In the genomic region with DNA sequence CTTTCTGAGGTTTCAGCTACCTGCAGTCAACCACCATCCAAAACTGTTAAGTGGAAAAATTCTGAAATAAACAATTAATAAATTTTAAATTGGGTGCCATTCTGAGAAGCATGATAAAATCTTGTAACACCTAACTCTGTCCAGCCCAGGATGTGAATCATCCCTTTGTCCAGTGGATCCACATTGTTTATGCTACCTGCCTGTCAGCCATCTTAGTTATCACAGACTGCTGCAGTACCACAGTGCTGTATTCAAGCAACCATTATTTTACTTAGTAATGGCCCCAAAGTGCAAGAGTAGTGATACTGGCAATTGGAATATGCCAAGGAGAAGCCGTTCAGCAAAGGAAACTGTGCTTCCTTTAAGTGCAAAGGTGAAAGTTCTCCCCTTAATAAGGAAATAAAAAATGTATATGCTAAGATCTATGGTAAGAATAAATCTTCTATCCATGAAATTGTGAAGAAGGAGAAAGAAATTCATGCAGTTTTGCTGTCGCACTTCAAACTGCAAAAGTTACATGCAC, we compare ENCODE assay signal across 12 cellular contexts.
"Had no signal": no experiment of that assay in that cellular context is flagged by ENCODE, and none has a peak within 500 bp of the region (broad histone marks: within the 10 kb centered on the region; RNA-seq: fewer than 3 reads in every experiment).

No MANE protein-coding gene starts in this region.

- DNase-seq: activated CD4-positive, alpha-beta T cell treated with anti-CD3 and anti-CD28 coated beads for 36 hours; activated naive CD8-positive, alpha-beta T cell treated with anti-CD3 and anti-CD28 coated beads for 36 hours; activated T-cell treated with anti-CD3 and anti-CD28 coated beads for 4 hours; aorta; kidney; pancreas; stimulated activated CD4-positive, alpha-beta T cell treated with anti-CD3 and anti-CD28 coated beads, Interleukin-2, amount 100 ng/mL, for 48 hours; stimulated activated naive CD4-positive, alpha-beta T cell treated with Interleukin-2 at 50 U/mL for 16 hours; T1000; testis; upper lobe of right lung had no signal

- H3K27ac Mint-ChIP-seq: activated CD4-positive, alpha-beta T cell treated with anti-CD3 and anti-CD28 coated beads for 36 hours had no signal

- H3K27ac ChIP-seq: gastroesophageal sphincter, pancreas, testis, upper lobe of right lung had no signal

- H3K4me1 ChIP-seq: upper lobe of right lung had no signal

- H3K36me3 ChIP-seq: gastroesophageal sphincter, pancreas, upper lobe of right lung had no signal

- H3K4me3 ChIP-seq: gastroesophageal sphincter, pancreas, testis, upper lobe of right lung had no signal

- H3K4me3 Mint-ChIP-seq: activated CD4-positive, alpha-beta T cell treated with anti-CD3 and anti-CD28 coated beads for 36 hours; activated naive CD8-positive, alpha-beta T cell treated with anti-CD3 and anti-CD28 coated beads for 36 hours had no signal

- ATAC-seq: activated CD4-positive, alpha-beta T cell treated with anti-CD3 and anti-CD28 coated beads for 36 hours; gastroesophageal sphincter; pancreas; upper lobe of right lung had no signal

- H3K27me3 ChIP-seq: gastroesophageal sphincter, pancreas, testis, upper lobe of right lung had no signal

- H3K27me3 Mint-ChIP-seq: activated CD4-positive, alpha-beta T cell treated with anti-CD3 and anti-CD28 coated beads for 36 hours; activated naive CD8-positive, alpha-beta T cell treated with anti-CD3 and anti-CD28 coated beads for 36 hours had no signal

- H3K9me3 ChIP-seq: gastroesophageal sphincter, pancreas, testis, upper lobe of right lung had no signal
